Comparison of ENCODE assay signal across 26 cellular contexts in genomic region chr6:25981529-25982263, GRCh38. TPM values are rescaled to one million over a fixed set of nuclear protein-coding genes. Genes with fewer than 3 reads are reported as not detected.
DNase-seq lines count a peak whose midpoint lies in the region; ATAC-seq and TF ChIP-seq lines count a peak whose summit lies in the region.
"Had no signal": no experiment of that assay in that cellular context is flagged by ENCODE, and none has a peak within 500 bp of the region (broad histone marks: within the 10 kb centered on the region; RNA-seq: fewer than 3 reads in every experiment).

No MANE protein-coding gene starts in this region.

- no peaks in the 10 kb centered on the region for H3K9me3 Mint-ChIP-seq in activated T-cell treated with anti-CD3 and anti-CD28 coated beads, Interleukin-2, amount 50 U/mL, for 72 hours
- H3K9me3 Mint-ChIP-seq in stimulated activated memory B cell treated with anti-CD40 and anti-IgM and Interleukin-4, amounts not matched to agents 10 μg/mL and 1 μg/mL and 100 μg/mL, for 72 hours = no peaks in the 10 kb centered on the region

- DNase-seq in activated T-cell treated with anti-CD3 and anti-CD28 coated beads, Interleukin-2, amount 50 U/mL, for 72 hours = no peak
- no peak for DNase-seq in activated T-cell treated with anti-CD3 and anti-CD28 coated beads, Interleukin-2, amount 50 U/mL, for 48 hours
- peak; percentile 32 for DNase-seq in SK-MEL-5 (ENCODE audit: low read depth, low spot score)
- no peak for DNase-seq in foreskin keratinocyte
- DNase-seq in MV-4-11 (lab: John Stamatoyannopoulos, UW) = no peak
- DNase-seq in NCI-H2107 (lab: John Stamatoyannopoulos, UW) = no peak
- DNase-seq: activated CD4-positive, alpha-beta T cell treated with anti-CD3 and anti-CD28 coated beads, Interleukin-2, amount 50 U/mL, for 4 hours; dorsolateral prefrontal cortex; GM23248; NCI-H1436; ovary; SHP77 treated with DMSO at 0.1 percent for 48 hours; sigmoid colon; T-helper 1 cell; testis had no signal

- peaks cover 19 to 50% of the 10 kb centered on the region in 2 donors for H3K36me3 Mint-ChIP-seq in activated T-cell treated with anti-CD3 and anti-CD28 coated beads, Interleukin-2, amount 50 U/mL, for 72 hours (ENCODE audit: insufficient read depth in 2 of 2)
- H3K36me3 Mint-ChIP-seq in stimulated activated memory B cell treated with anti-CD40 and anti-IgM and Interleukin-4, amounts not matched to agents 10 μg/mL and 1 μg/mL and 100 μg/mL, for 72 hours = peaks cover 74% of the 10 kb centered on the region

- H3K27me3 ChIP-seq in foreskin keratinocyte = no peaks in the 10 kb centered on the region
- H3K27me3 ChIP-seq: dorsolateral prefrontal cortex, ovary, sigmoid colon, testis, vagina had no signal

- no peak for TF ChIP-seq CTCF in foreskin keratinocyte (conservative IDR thresholded peaks at IDR 0.05)

- H3K27ac Mint-ChIP-seq in activated T-cell treated with anti-CD3 and anti-CD28 coated beads, Interleukin-2, amount 50 U/mL, for 72 hours = peak overlapping the region; percentile 92
- peak overlapping the region; percentile 53 for H3K27ac Mint-ChIP-seq in stimulated activated memory B cell treated with anti-CD40 and anti-IgM and Interleukin-4, amounts not matched to agents 10 μg/mL and 1 μg/mL and 100 μg/mL, for 72 hours

- in situ Hi-C loops in SK-MEL-5 (cut with HindIII; ENCODE audit: low pct_unique_long_range_greater_than_20kb, low sequenced_read_pairs) = no loop called here

- no peak for ATAC-seq in activated T-cell treated with anti-CD3 and anti-CD28 coated beads, Interleukin-2, amount 50 U/mL, for 72 hours (replicated peaks in 1 of 2)
- ATAC-seq in foreskin keratinocyte (peak; percentile 46), GM18870 (IDR thresholded peaks at IDR 0.05; ENCODE audit: unreplicated experiment) (no peak)
- no peak for ATAC-seq in stimulated activated memory B cell treated with anti-CD40 and anti-IgM and Interleukin-4, amounts not matched to agents 10 μg/mL and 1 μg/mL and 100 μg/mL, for 72 hours

- H3K4me3 Mint-ChIP-seq in activated T-cell treated with anti-CD3 and anti-CD28 coated beads, Interleukin-2, amount 50 U/mL, for 72 hours = peak overlapping the region in 1 of 2 donors; percentile 47
- H3K4me3 Mint-ChIP-seq in stimulated activated memory B cell treated with anti-CD40 and anti-IgM and Interleukin-4, amounts not matched to agents 10 μg/mL and 1 μg/mL and 100 μg/mL, for 72 hours = no peak overlapping the region

- H3K27me3 Mint-ChIP-seq in activated T-cell treated with anti-CD3 and anti-CD28 coated beads, Interleukin-2, amount 50 U/mL, for 72 hours (ENCODE audit: low read depth) = no peaks in the 10 kb centered on the region
- no peaks in the 10 kb centered on the region for H3K27me3 Mint-ChIP-seq in stimulated activated memory B cell treated with anti-CD40 and anti-IgM and Interleukin-4, amounts not matched to agents 10 μg/mL and 1 μg/mL and 100 μg/mL, for 72 hours

- H3K4me1 ChIP-seq in foreskin keratinocyte = no peaks in the 10 kb centered on the region
- H3K4me1 ChIP-seq: sigmoid colon, testis, vagina had no signal

- peaks cover 30% of the 10 kb centered on the region for H3K4me1 Mint-ChIP-seq in activated T-cell treated with anti-CD3 and anti-CD28 coated beads, Interleukin-2, amount 50 U/mL, for 72 hours (ENCODE audit: low read depth)
- H3K4me1 Mint-ChIP-seq in stimulated activated memory B cell treated with anti-CD40 and anti-IgM and Interleukin-4, amounts not matched to agents 10 μg/mL and 1 μg/mL and 100 μg/mL, for 72 hours = peaks cover 43% of the 10 kb centered on the region

- no peak overlapping the region for H3K27ac ChIP-seq in foreskin keratinocyte
- H3K27ac ChIP-seq: C4-2B, dorsolateral prefrontal cortex, epithelial cell of prostate, GM23248, HL-60, ovary, sigmoid colon, testis, vagina had no signal

RNA-seq across cellular contexts. Expression of gene TRIM38, which starts 19.1 kb away (rescaled TPM):
- total RNA-seq in activated T-cell treated with anti-CD3 and anti-CD28 coated beads, Interleukin-2, amount 50 U/mL, for 72 hours = 10 to 100 TPM; 21.3 to 39.9 TPM
- 15.0 and 15.7 TPM in 2 replicates for total RNA-seq in SK-MEL-5 (2014; rRNA removed; shearing (Covaris generic))
- polyA plus RNA-seq in SK-MEL-5 (2015; cell fraction: cytosol; rRNA removed) = 9.9 and 11.6 TPM in 2 replicates
- polyA plus RNA-seq in SK-MEL-5 (2015; cell fraction: nucleus; rRNA removed) = 27.0 and 33.1 TPM in 2 replicates
- total RNA-seq in foreskin keratinocyte = 6.6 and 8.6 TPM in 2 replicates
- 2.9 and 3.0 TPM in 2 replicates for polyA plus RNA-seq in foreskin keratinocyte

RNA-seq across cellular contexts. Expression of gene SLC17A2, which starts 51.2 kb away (rescaled TPM):
- total RNA-seq in activated T-cell treated with anti-CD3 and anti-CD28 coated beads, Interleukin-2, amount 50 U/mL, for 72 hours = not detected
- not detected in 2 replicates for total RNA-seq in SK-MEL-5 (2014; rRNA removed; shearing (Covaris generic))
- not detected in 2 replicates for polyA plus RNA-seq in SK-MEL-5 (2015; cell fraction: cytosol; rRNA removed)
- polyA plus RNA-seq in SK-MEL-5 (2015; cell fraction: nucleus; rRNA removed) = not detected in 2 replicates
- not detected in 2 replicates for total RNA-seq in foreskin keratinocyte
- not detected in 2 replicates for polyA plus RNA-seq in foreskin keratinocyte
- total RNA-seq: cardiac septum, dorsolateral prefrontal cortex, frontal cortex, GM23248, kidney epithelial cell, lung microvascular endothelial cell, MCF 10A, ovary, sigmoid colon, vagina had no signal
- polyA plus RNA-seq: GM23248, ovary, sigmoid colon had no signal
